In genomic region chr19:46633130-46633529, GRCh38 we compare ENCODE assay signal across 18 cellular contexts. TPM values are rescaled to one million over a fixed set of nuclear protein-coding genes. Genes with fewer than 3 reads are reported as not detected.
DNase-seq lines count a peak whose midpoint lies in the region; ATAC-seq, FAIRE-seq and TF ChIP-seq lines count a peak whose summit lies in the region.
"Had no signal": no experiment of that assay in that cellular context is flagged by ENCODE, and none has a peak within 500 bp of the region (broad histone marks: within the 10 kb centered on the region; RNA-seq: fewer than 3 reads in every experiment).

No MANE protein-coding gene starts in this region.

- no peak overlapping the region for H2AFZ ChIP-seq in HepG2 (ENCODE audit: low read length)

- H3K79me2 ChIP-seq in HepG2 (ENCODE audit: insufficient read depth, low read length), result no peaks in the 10 kb centered on the region

- no peak for ATAC-seq in HepG2
- ATAC-seq in right lobe of liver, result no peak
- ATAC-seq in T-helper 17 cell, result no peak
- ATAC-seq in effector memory CD8-positive, alpha-beta T cell (replicated peaks), result no peak
- no peak for ATAC-seq in GM21737 (IDR thresholded peaks at IDR 0.05; ENCODE audit: unreplicated experiment)

- H3K36me3 Mint-ChIP-seq in T-helper 17 cell (ENCODE audit: low read depth), result no peaks in the 10 kb centered on the region
- peaks cover 4% of the 10 kb centered on the region for H3K36me3 Mint-ChIP-seq in effector memory CD8-positive, alpha-beta T cell (ENCODE audit: insufficient read depth)

- H3K9me3 ChIP-seq in HepG2 (ENCODE audit: low read length), result no peaks in the 10 kb centered on the region
- no peaks in the 10 kb centered on the region for H3K9me3 ChIP-seq in right lobe of liver
- H3K9me3 ChIP-seq in T-helper 17 cell (ENCODE audit: control insufficient read depth, low read length, poor library complexity, severe bottlenecking), result no peaks in the 10 kb centered on the region
- H3K9me3 ChIP-seq: heart right ventricle had no signal

- TF ChIP-seq CTCF in HepG2 (CRISPR knock-in tag; IDR thresholded peaks at IDR 0.05) (no peak), right lobe of liver (IDR thresholded peaks at IDR 0.05) (no peak)

- FAIRE-seq in HepG2 (lab: Jason Lieb, UNC), result no peak
- FAIRE-seq: GM12878 had no signal

- no peak for TF ChIP-seq EP300 in HepG2 (IDR thresholded peaks at IDR 0.05; ENCODE audit: low read depth in 2 of 2, low read length in 2 of 2)
- no peak for TF ChIP-seq EP300 in HepG2 (CRISPR knock-in tag; IDR thresholded peaks at IDR 0.05; ENCODE audit: borderline replicate concordance)

- no TSS peak for BruUV-seq in HepG2 (replicated peaks; lab: Mats Ljungman, UMichigan)

- DNase-seq in HepG2 (ENCODE audit: low spot score) (no peak), right lobe of liver (no peak), T-helper 17 cell (no peak), substantia nigra (lab: John Stamatoyannopoulos, UW) (no peak), hepatic stellate cell (ENCODE audit: low spot score) (no peak), NCI-H2029 (lab: John Stamatoyannopoulos, UW) (no peak)
- DNase-seq in effector memory CD8-positive, alpha-beta T cell, result no peak
- DNase-seq: activated CD4-positive, alpha-beta T cell treated with anti-CD3 and anti-CD28 coated beads, Interleukin-2, amount 50 U/mL, for 1 hour; activated naive CD4-positive, alpha-beta T cell treated with anti-CD3 and anti-CD28 coated beads, Interleukin-2, amount 50 U/mL, for 16 hours; heart right ventricle; NCI-H1105 had no signal

- POLR2A ChIA-PET in HepG2 (lab: Yijun Ruan, JAX), result no interaction called here

- H3K27me3 ChIP-seq in HepG2 (ENCODE audit: control insufficient read depth in 1 of 2, insufficient read depth in 2 of 2, low read length in 2 of 2) (peaks cover 8 to 40% of the 10 kb centered on the region in 2 experiments), right lobe of liver (no peaks in the 10 kb centered on the region)

- peak overlapping the region; percentile 85 for H3K4me3 Mint-ChIP-seq in T-helper 17 cell
- peak overlapping the region; percentile 61 to 66 for H3K4me3 Mint-ChIP-seq in effector memory CD8-positive, alpha-beta T cell

- no peak overlapping the region for H3K4me2 ChIP-seq in HepG2 (ENCODE audit: low read depth, low read length)

- WGBS in HepG2 (ENCODE audit: low lambda C conversion rate), result 44% methylated on average over 3 of the region's 3 CpGs
- 93% methylated on average over 2 of the region's 3 CpGs for WGBS in right lobe of liver (ENCODE audit: insufficient coverage, low coverage, low lambda C conversion rate, missing lambda C conversion rate)

- H3K27ac Mint-ChIP-seq in T-helper 17 cell, result peak overlapping the region; percentile 87
- peak overlapping the region; percentile 18 to 80 for H3K27ac Mint-ChIP-seq in effector memory CD8-positive, alpha-beta T cell

- TF ChIP-seq RAD21 in HepG2 (CRISPR knock-in tag; IDR thresholded peaks at IDR 0.05), result no peak

- peaks cover 3% of the 10 kb centered on the region for H3K4me1 ChIP-seq in HepG2 (ENCODE audit: insufficient read depth, low read length)
- no peaks in the 10 kb centered on the region for H3K4me1 ChIP-seq in right lobe of liver

- H3K9ac ChIP-seq in HepG2 (ENCODE audit: insufficient read depth, low read depth, low read length), result no peak overlapping the region

- H3K36me3 ChIP-seq in HepG2 (replicated peaks in 1 of 2; ENCODE audit: control insufficient read depth in 1 of 2, insufficient read depth in 2 of 2, low read length in 2 of 2) (no peaks in the 10 kb centered on the region), right lobe of liver (no peaks in the 10 kb centered on the region)
- H3K36me3 ChIP-seq: heart right ventricle had no signal

- H3K27ac ChIP-seq in HepG2 (ENCODE audit: extremely low read length, insufficient read depth, low read length) (no peak overlapping the region), right lobe of liver (no peak overlapping the region), substantia nigra (ENCODE audit: low read depth, low read length, poor library complexity, severe bottlenecking) (peak overlapping the region; percentile 30)
- H3K27ac ChIP-seq: heart right ventricle had no signal

- no peak for TF ChIP-seq POLR2A in HepG2 (IDR thresholded peaks at IDR 0.05; ENCODE audit: insufficient read depth in 1 of 2, low read depth in 2 of 2, low read length in 2 of 2)
- no peak for TF ChIP-seq POLR2A in right lobe of liver (IDR thresholded peaks at IDR 0.05)

- H3K4me3 ChIP-seq in HepG2 (replicated peaks in 1 of 3; ENCODE audit: insufficient read depth in 1 of 3, low read depth in 2 of 3, low read length in 3 of 3) (no peak overlapping the region), right lobe of liver (no peak overlapping the region)

- CTCF ChIA-PET in HepG2 (lab: Yijun Ruan, JAX; ENCODE audit: low intra/inter-chr PET ratio, low total read pairs), result no interaction called here

- intact Hi-C loops in HepG2 (cut with micrococcal nuclease; ENCODE audit: unreplicated experiment) (no loop called here), right lobe of liver (cut with DNase I) (no loop called here)

- H3K27me3 Mint-ChIP-seq in T-helper 17 cell, result no peaks in the 10 kb centered on the region
- H3K27me3 Mint-ChIP-seq in effector memory CD8-positive, alpha-beta T cell, result peaks cover 18 to 54% of the 10 kb centered on the region in 2 donors

- peaks cover 16% of the 10 kb centered on the region for H3K4me1 Mint-ChIP-seq in T-helper 17 cell
- H3K4me1 Mint-ChIP-seq in effector memory CD8-positive, alpha-beta T cell (ENCODE audit: low read depth in 2 of 2), result peaks cover 12 to 14% of the 10 kb centered on the region in 2 donors

- H3K9me3 Mint-ChIP-seq in effector memory CD8-positive, alpha-beta T cell, result no peaks in the 10 kb centered on the region

- H4K20me1 ChIP-seq in HepG2 (ENCODE audit: insufficient read depth, low read length), result no peaks in the 10 kb centered on the region

- in situ Hi-C loops in HepG2 (cut with HindIII; ENCODE audit: extremely low pct_ligation_motif_present, low pct_unique_long_range_greater_than_20kb), result no loop called here

RNA-seq across cellular contexts. Expression of gene GNG8, which starts 2.9 kb away (rescaled TPM):
- not detected in 2 replicates for total RNA-seq in HepG2 (2016; rRNA removed; fragmentation: Illumina TruSeq; extraction: Trizol)
- total RNA-seq in HepG2 (2016; cell fraction: cytosol; rRNA removed; fragmentation: Illumina TruSeq; extraction: Trizol; ENCODE audit: low read depth), result not detected in 2 replicates
- total RNA-seq in HepG2 (2016; cell fraction: insoluble cytoplasmic fraction; rRNA removed; fragmentation: Illumina TruSeq; extraction: Trizol), result not detected in 2 replicates
- not detected in 2 replicates for total RNA-seq in HepG2 (2016; cell fraction: membrane; rRNA removed; fragmentation: Illumina TruSeq; extraction: Trizol)
- total RNA-seq in HepG2 (2016; cell fraction: nucleus; rRNA removed; fragmentation: Illumina TruSeq; extraction: Trizol), result not detected in 2 replicates
- polyA plus RNA-seq in HepG2 (2011; rRNA removed), result not detected in 2 replicates
- not detected in 2 replicates for polyA plus RNA-seq in HepG2 (2011; cell fraction: cytosol; rRNA removed)
- polyA plus RNA-seq in HepG2 (2011; cell fraction: nucleus; rRNA removed), result not detected in 2 replicates
- not detected in 2 replicates for polyA plus RNA-seq in HepG2 (2012)
- not detected in 2 replicates for polyA plus RNA-seq in HepG2 (2016; cell fraction: cytosol; fragmentation: Illumina TruSeq; extraction: Trizol; ENCODE audit: low read depth)
- polyA plus RNA-seq in HepG2 (2016; cell fraction: insoluble cytoplasmic fraction; fragmentation: Illumina TruSeq; extraction: Trizol; ENCODE audit: low read depth), result not detected in 2 replicates
- polyA plus RNA-seq in HepG2 (2016; cell fraction: membrane; fragmentation: Illumina TruSeq; extraction: Trizol; ENCODE audit: low read depth), result not detected in 2 replicates
- not detected in 2 replicates for polyA plus RNA-seq in HepG2 (2016; cell fraction: nucleus; fragmentation: Illumina TruSeq; extraction: Trizol; ENCODE audit: insufficient read depth, low read depth)
- not detected in 2 replicates for polyA minus RNA-seq in HepG2 (2011; rRNA and poly(A)+ RNA removed; ENCODE audit: low replicate concordance)
- not detected in 2 replicates for polyA minus RNA-seq in HepG2 (2011; cell fraction: cytosol; rRNA and poly(A)+ RNA removed)
- polyA minus RNA-seq in HepG2 (2011; cell fraction: nucleus; rRNA and poly(A)+ RNA removed), result not detected in 2 replicates
- not detected for total RNA-seq in right lobe of liver
- not detected for total RNA-seq in T-helper 17 cell
- total RNA-seq: cerebellum, Daoy, epithelial cell of proximal tubule, GM12878, renal cortical epithelial cell, ureter had no signal
- polyA plus RNA-seq: heart right ventricle had no signal

RNA-seq across cellular contexts. Expression of gene PTGIR, which starts 8.2 kb away (rescaled TPM):
- total RNA-seq in HepG2 (2016; rRNA removed; fragmentation: Illumina TruSeq; extraction: Trizol), result not detected in 2 replicates
- not detected in 2 replicates for total RNA-seq in HepG2 (2016; cell fraction: cytosol; rRNA removed; fragmentation: Illumina TruSeq; extraction: Trizol; ENCODE audit: low read depth)
- total RNA-seq in HepG2 (2016; cell fraction: insoluble cytoplasmic fraction; rRNA removed; fragmentation: Illumina TruSeq; extraction: Trizol), result not detected in 2 replicates
- not detected in 2 replicates for total RNA-seq in HepG2 (2016; cell fraction: membrane; rRNA removed; fragmentation: Illumina TruSeq; extraction: Trizol)
- total RNA-seq in HepG2 (2016; cell fraction: nucleus; rRNA removed; fragmentation: Illumina TruSeq; extraction: Trizol), result not detected in 2 replicates
- not detected in 2 replicates for polyA plus RNA-seq in HepG2 (2011; rRNA removed)
- polyA plus RNA-seq in HepG2 (2011; cell fraction: cytosol; rRNA removed), result not detected in 2 replicates
- not detected in 2 replicates for polyA plus RNA-seq in HepG2 (2011; cell fraction: nucleus; rRNA removed)
- not detected in 2 replicates for polyA plus RNA-seq in HepG2 (2012)
- polyA plus RNA-seq in HepG2 (2016; cell fraction: cytosol; fragmentation: Illumina TruSeq; extraction: Trizol; ENCODE audit: low read depth), result not detected in 2 replicates
- not detected in 2 replicates for polyA plus RNA-seq in HepG2 (2016; cell fraction: insoluble cytoplasmic fraction; fragmentation: Illumina TruSeq; extraction: Trizol; ENCODE audit: low read depth)
- not detected in 2 replicates for polyA plus RNA-seq in HepG2 (2016; cell fraction: membrane; fragmentation: Illumina TruSeq; extraction: Trizol; ENCODE audit: low read depth)
- not detected in 2 replicates for polyA plus RNA-seq in HepG2 (2016; cell fraction: nucleus; fragmentation: Illumina TruSeq; extraction: Trizol; ENCODE audit: insufficient read depth, low read depth)
- polyA minus RNA-seq in HepG2 (2011; rRNA and poly(A)+ RNA removed; ENCODE audit: low replicate concordance), result 0.09 TPM in 1 of 2 replicates, not detected in the other
- polyA minus RNA-seq in HepG2 (2011; cell fraction: cytosol; rRNA and poly(A)+ RNA removed), result not detected in 2 replicates
- not detected in 2 replicates for polyA minus RNA-seq in HepG2 (2011; cell fraction: nucleus; rRNA and poly(A)+ RNA removed)
- total RNA-seq in right lobe of liver, result 1 to 10 TPM; 2.4 to 4.1 (median 3.0) TPM
- total RNA-seq in T-helper 17 cell, result 10 to 100 TPM in 1 of 2 donors, under 1 TPM in 1; 0.70 to 12.5 TPM
- total RNA-seq: cerebellum, renal cortical epithelial cell had no signal

RNA-seq across cellular contexts. Expression of gene DACT3, which starts 27.9 kb away (rescaled TPM):
- total RNA-seq in HepG2 (2016; rRNA removed; fragmentation: Illumina TruSeq; extraction: Trizol) (0.04 TPM in 1 of 2 replicates, not detected in the other), right lobe of liver (1 to 10 TPM in 3 of 6 experiments, under 1 TPM in 3; 0.46 to 1.6 (median 0.93) TPM), T-helper 17 cell (not detected)
- total RNA-seq in HepG2 (2016; cell fraction: cytosol; rRNA removed; fragmentation: Illumina TruSeq; extraction: Trizol; ENCODE audit: low read depth), result 0.09 and 0.10 TPM in 2 replicates
- total RNA-seq in HepG2 (2016; cell fraction: insoluble cytoplasmic fraction; rRNA removed; fragmentation: Illumina TruSeq; extraction: Trizol), result 0.04 TPM in 1 of 2 replicates, not detected in the other
- not detected in 2 replicates for total RNA-seq in HepG2 (2016; cell fraction: membrane; rRNA removed; fragmentation: Illumina TruSeq; extraction: Trizol)
- not detected in 2 replicates for total RNA-seq in HepG2 (2016; cell fraction: nucleus; rRNA removed; fragmentation: Illumina TruSeq; extraction: Trizol)
- polyA plus RNA-seq in HepG2 (2011; rRNA removed), result 0.04 TPM in 1 of 2 replicates, not detected in the other
- polyA plus RNA-seq in HepG2 (2011; cell fraction: cytosol; rRNA removed), result 0.03 TPM in 2 replicates
- not detected in 2 replicates for polyA plus RNA-seq in HepG2 (2011; cell fraction: nucleus; rRNA removed)
- polyA plus RNA-seq in HepG2 (2012), result not detected in 2 replicates
- 0.07 TPM in 1 of 2 replicates, not detected in the other for polyA plus RNA-seq in HepG2 (2016; cell fraction: cytosol; fragmentation: Illumina TruSeq; extraction: Trizol; ENCODE audit: low read depth)
- not detected in 2 replicates for polyA plus RNA-seq in HepG2 (2016; cell fraction: insoluble cytoplasmic fraction; fragmentation: Illumina TruSeq; extraction: Trizol; ENCODE audit: low read depth)
- not detected in 2 replicates for polyA plus RNA-seq in HepG2 (2016; cell fraction: membrane; fragmentation: Illumina TruSeq; extraction: Trizol; ENCODE audit: low read depth)
- polyA plus RNA-seq in HepG2 (2016; cell fraction: nucleus; fragmentation: Illumina TruSeq; extraction: Trizol; ENCODE audit: insufficient read depth, low read depth), result 0.16 TPM in 1 of 2 replicates, not detected in the other
- 0.09 TPM in 1 of 2 replicates, not detected in the other for polyA minus RNA-seq in HepG2 (2011; rRNA and poly(A)+ RNA removed; ENCODE audit: low replicate concordance)
- polyA minus RNA-seq in HepG2 (2011; cell fraction: cytosol; rRNA and poly(A)+ RNA removed), result not detected in 2 replicates
- not detected in 2 replicates for polyA minus RNA-seq in HepG2 (2011; cell fraction: nucleus; rRNA and poly(A)+ RNA removed)
- total RNA-seq: epithelial cell of proximal tubule, renal cortical epithelial cell had no signal

RNA-seq across cellular contexts. Expression of gene CALM3, which starts 32.0 kb away (rescaled TPM):
- total RNA-seq in HepG2 (2016; rRNA removed; fragmentation: Illumina TruSeq; extraction: Trizol) (258 and 314 TPM in 2 replicates), right lobe of liver (100 to 1,000 TPM in 1 of 6 experiments, 10 to 100 TPM in 5; 83.8 to 119 (median 92.2) TPM), T-helper 17 cell (100 to 1,000 TPM; 160 to 236 TPM)
- total RNA-seq in HepG2 (2016; cell fraction: cytosol; rRNA removed; fragmentation: Illumina TruSeq; extraction: Trizol; ENCODE audit: low read depth), result 219 and 253 TPM in 2 replicates
- 270 and 297 TPM in 2 replicates for total RNA-seq in HepG2 (2016; cell fraction: insoluble cytoplasmic fraction; rRNA removed; fragmentation: Illumina TruSeq; extraction: Trizol)
- total RNA-seq in HepG2 (2016; cell fraction: membrane; rRNA removed; fragmentation: Illumina TruSeq; extraction: Trizol), result 322 and 352 TPM in 2 replicates
- total RNA-seq in HepG2 (2016; cell fraction: nucleus; rRNA removed; fragmentation: Illumina TruSeq; extraction: Trizol), result 95.5 and 96.2 TPM in 2 replicates
- 232 and 239 TPM in 2 replicates for polyA plus RNA-seq in HepG2 (2011; rRNA removed)
- 211 and 281 TPM in 2 replicates for polyA plus RNA-seq in HepG2 (2011; cell fraction: cytosol; rRNA removed)
- polyA plus RNA-seq in HepG2 (2011; cell fraction: nucleus; rRNA removed), result 146 and 178 TPM in 2 replicates
- 277 and 325 TPM in 2 replicates for polyA plus RNA-seq in HepG2 (2012)
- 495 and 575 TPM in 2 replicates for polyA plus RNA-seq in HepG2 (2016; cell fraction: cytosol; fragmentation: Illumina TruSeq; extraction: Trizol; ENCODE audit: low read depth)
- polyA plus RNA-seq in HepG2 (2016; cell fraction: insoluble cytoplasmic fraction; fragmentation: Illumina TruSeq; extraction: Trizol; ENCODE audit: low read depth), result 466 and 539 TPM in 2 replicates
- 497 and 555 TPM in 2 replicates for polyA plus RNA-seq in HepG2 (2016; cell fraction: membrane; fragmentation: Illumina TruSeq; extraction: Trizol; ENCODE audit: low read depth)
- 259 and 261 TPM in 2 replicates for polyA plus RNA-seq in HepG2 (2016; cell fraction: nucleus; fragmentation: Illumina TruSeq; extraction: Trizol; ENCODE audit: insufficient read depth, low read depth)
- polyA minus RNA-seq in HepG2 (2011; rRNA and poly(A)+ RNA removed; ENCODE audit: low replicate concordance), result 66.6 and 121 TPM in 2 replicates
- polyA minus RNA-seq in HepG2 (2011; cell fraction: cytosol; rRNA and poly(A)+ RNA removed), result 58.1 and 58.6 TPM in 2 replicates
- 33.0 and 37.0 TPM in 2 replicates for polyA minus RNA-seq in HepG2 (2011; cell fraction: nucleus; rRNA and poly(A)+ RNA removed)
